In the genomic region with DNA sequence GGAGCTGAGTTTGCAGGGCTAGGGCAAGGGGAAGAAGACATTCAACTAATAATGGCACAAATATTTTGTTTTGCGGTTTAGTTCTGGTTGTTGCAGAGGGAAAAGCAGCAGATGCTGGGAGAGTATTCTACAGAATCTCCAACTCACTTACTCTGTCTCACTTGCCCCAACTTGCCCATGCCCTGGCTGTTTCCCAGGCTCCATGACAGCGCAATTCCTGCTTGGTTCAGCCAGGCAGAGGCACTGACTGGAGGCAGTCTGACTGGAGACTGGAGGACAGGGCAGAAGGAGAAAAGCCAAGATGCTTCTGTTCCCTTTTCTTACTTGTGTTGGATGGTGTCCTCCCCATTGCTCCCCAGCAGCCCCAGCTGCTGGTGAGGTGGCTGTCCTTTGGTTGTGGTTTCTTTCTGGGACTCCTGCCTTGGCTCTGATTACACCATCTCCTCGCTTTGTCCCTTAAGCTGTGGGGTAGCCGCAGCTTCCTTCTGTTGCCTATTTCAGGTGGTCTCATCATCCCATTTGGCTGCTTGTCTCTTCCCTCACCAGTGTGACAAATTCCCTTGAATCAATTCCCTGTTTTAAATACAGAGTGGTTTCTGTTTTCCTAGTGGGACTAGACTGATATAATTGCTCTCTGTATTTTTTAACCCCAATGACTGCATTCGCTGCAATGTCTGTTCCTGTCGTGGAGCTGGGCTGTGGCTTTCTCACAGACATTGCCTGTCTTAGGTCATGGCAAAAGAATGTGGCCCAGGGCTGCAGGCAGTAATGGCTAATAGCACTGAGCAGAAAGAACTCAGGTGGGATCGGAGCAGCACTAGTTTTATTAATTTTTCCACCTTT, we compare ENCODE assay signal across 8 cellular contexts. TPM values are rescaled to one million over a fixed set of nuclear protein-coding genes. Genes with fewer than 3 reads are reported as not detected.
A peak's percentile ranks its signal among the peaks of the same experiment; 100 is the strongest.
DNase-seq lines count a peak whose midpoint lies in the region; ATAC-seq and TF ChIP-seq lines count a peak whose summit lies in the region.

No MANE protein-coding gene starts in this region.

- H3K9me3 ChIP-seq in mammary epithelial cell (replicated peaks; ENCODE audit: insufficient read depth, low read length) = no peaks in the 10 kb centered on the region
- no peaks in the 10 kb centered on the region for H3K9me3 ChIP-seq in mesodermal cell (ENCODE audit: control insufficient read depth, low read length)
- no peaks in the 10 kb centered on the region for H3K9me3 ChIP-seq in gastroesophageal sphincter
- H3K9me3 ChIP-seq in BE2C = no peaks in the 10 kb centered on the region

- H3K36me3 ChIP-seq in mammary epithelial cell (ENCODE audit: insufficient read depth, low read length) = no peaks in the 10 kb centered on the region
- no peaks in the 10 kb centered on the region for H3K36me3 ChIP-seq in mesodermal cell (ENCODE audit: control insufficient read depth, insufficient read depth, low read length)
- no peaks in the 10 kb centered on the region for H3K36me3 ChIP-seq in gastroesophageal sphincter
- H3K36me3 ChIP-seq in BE2C = no peaks in the 10 kb centered on the region

- dilution Hi-C loops in mammary epithelial cell (cut with HindIII; ENCODE audit: low sequenced_read_pairs) = no loop called here

- H3K27me3 ChIP-seq in mammary epithelial cell (ENCODE audit: insufficient read depth, low read length) (no peaks in the 10 kb centered on the region), gastroesophageal sphincter (no peaks in the 10 kb centered on the region), BE2C (no peaks in the 10 kb centered on the region)

- in situ Hi-C loops in mammary epithelial cell (cut with MboI; ENCODE audit: low sequenced_read_pairs in 2 of 2) = loop anchor here in 1 of 2 donors (25.0 kb wide), 1 partner anchor 276 kb away; no protein-coding TSS in a partner anchor

- peak overlapping the region; percentile 91 for H3K9ac ChIP-seq in mammary epithelial cell (ENCODE audit: insufficient read depth, low read length)

- 4% methylated on average over 7 of the region's 7 CpGs for WGBS in mammary epithelial cell (ENCODE audit: low coverage, missing lambda C conversion rate)
- 61 to 68% methylated on average over 4 of the region's 7 CpGs for WGBS in mesodermal cell (ENCODE audit: insufficient coverage in 2 of 2), 2 experiments
- WGBS in gastroesophageal sphincter (ENCODE audit: low coverage in 1 of 2), 2 donors = 72 to 82% methylated on average over 4 to 6 of the region's 7 CpGs

- TSS peak; percentile 93 for BruUV-seq in mammary epithelial cell (replicated peaks; lab: Mats Ljungman, UMichigan)

- DNase-seq in Daoy (ENCODE audit: low read depth) = peak; percentile 80
- peak; percentile 77 for DNase-seq in NB4 (ENCODE audit: low read depth)
- DNase-seq in mammary epithelial cell = peak; percentile 97
- DNase-seq in stimulated activated CD4-positive, alpha-beta T cell treated with anti-CD3 and anti-CD28 coated beads, Interleukin-4, amount 100 ng/mL, for 1 hour = no peak
- no peak for DNase-seq in BE2C

- CTCF ChIA-PET in mammary epithelial cell (lab: Charles Lee; ENCODE audit: low non-redundant PET) = no interaction called here

- H3K79me2 ChIP-seq in mammary epithelial cell (ENCODE audit: insufficient read depth, low read length) = no peaks in the 10 kb centered on the region

- TF ChIP-seq POLR2A in NB4 (IDR thresholded peaks at IDR 0.05; ENCODE audit: extremely low read depth, insufficient read length) (no peak), gastroesophageal sphincter (IDR thresholded peaks at IDR 0.05) (no peak)

- H3K27ac ChIP-seq in mammary epithelial cell (ENCODE audit: insufficient read depth, low read depth, low read length) (peak overlapping the region; percentile 99), mesodermal cell (ENCODE audit: low read depth, low read length, severe bottlenecking) (peak overlapping the region; percentile 90), gastroesophageal sphincter (no peak overlapping the region)

- TF ChIP-seq EP300 in gastroesophageal sphincter (IDR thresholded peaks at IDR 0.05) = no peak

- ATAC-seq in gastroesophageal sphincter (no peak), GM18517 (IDR thresholded peaks at IDR 0.05; ENCODE audit: unreplicated experiment) (no peak)

- TF ChIP-seq CTCF in NB4 (IDR thresholded peaks at IDR 0.05; ENCODE audit: low read depth, low read length) = no peak
- TF ChIP-seq CTCF in mammary epithelial cell (conservative IDR thresholded peaks at IDR 0.05 in 1 of 2, IDR thresholded peaks at IDR 0.05 in 1 of 2; ENCODE audit: extremely low read depth in 1 of 2, insufficient read depth in 1 of 2, low read depth in 1 of 2, low read length in 2 of 2) = no peak
- TF ChIP-seq CTCF in gastroesophageal sphincter (IDR thresholded peaks at IDR 0.05) = no peak
- no peak for TF ChIP-seq CTCF in BE2C (IDR thresholded peaks at IDR 0.05; ENCODE audit: low read depth, low read length)

- no peaks in the 10 kb centered on the region for H4K20me1 ChIP-seq in mammary epithelial cell (ENCODE audit: insufficient read depth, low read length)

- H2AFZ ChIP-seq in mammary epithelial cell (ENCODE audit: low read depth, low read length) = peak overlapping the region; percentile 74

- H3K4me2 ChIP-seq in mammary epithelial cell (ENCODE audit: insufficient read depth, low read depth, low read length) = peak overlapping the region; percentile 81

- intact Hi-C loops in mammary epithelial cell (cut with micrococcal nuclease) = loop anchor here (2.0 to 10.0 kb wide), 5 partner anchors 25 to 1077 kb away; partner anchors contain the start of genes ERVMER34-1 and RASL11B

- no peak overlapping the region for H3K4me3 ChIP-seq in NB4 (ENCODE audit: low read depth, low read length)
- peak overlapping the region; percentile 9 to 32 (median 9) for H3K4me3 ChIP-seq in mammary epithelial cell (replicated peaks in 1 of 3; ENCODE audit: insufficient read depth in 1 of 3, low read depth in 2 of 3, low read length in 3 of 3)
- H3K4me3 ChIP-seq in mesodermal cell (ENCODE audit: extremely low read depth, insufficient read depth, low read length, poor library complexity, severe bottlenecking) = no peak overlapping the region
- H3K4me3 ChIP-seq in gastroesophageal sphincter = no peak overlapping the region
- no peak overlapping the region for H3K4me3 ChIP-seq in BE2C (ENCODE audit: low read depth, low read length)

- peaks cover 57% of the 10 kb centered on the region for H3K4me1 ChIP-seq in mammary epithelial cell (ENCODE audit: insufficient read depth, low read length)
- peaks cover 49% of the 10 kb centered on the region for H3K4me1 ChIP-seq in mesodermal cell (ENCODE audit: control insufficient read depth, insufficient read depth, low read length, poor library complexity, severe bottlenecking)
- peaks cover 0 to 16% (median 0%) of the 10 kb centered on the region in 3 donors for H3K4me1 ChIP-seq in gastroesophageal sphincter
- peaks cover 24% of the 10 kb centered on the region for H3K4me1 ChIP-seq in BE2C

RNA-seq across cellular contexts. Expression of gene RASL11B, which starts 24.2 kb away (rescaled TPM):
- total RNA-seq in Daoy (2014; rRNA removed; shearing (Covaris generic)) = 1.8 and 2.0 TPM in 2 replicates
- total RNA-seq in mammary epithelial cell = 1 to 10 TPM; 2.4 to 3.5 TPM
- polyA plus RNA-seq in mammary epithelial cell = 3.3 TPM
- not detected for polyA minus RNA-seq in mammary epithelial cell
- 8.8 TPM for polyA plus RNA-seq in mesodermal cell (2013, experiment 1 of 2)
- 8.7 TPM for polyA plus RNA-seq in mesodermal cell (2013, experiment 2 of 2)
- total RNA-seq in gastroesophageal sphincter = 1 to 10 TPM in 3 of 4 donors, under 1 TPM in 1; 0.62 to 8.8 (median 2.6) TPM
- 6.5 TPM for polyA plus RNA-seq in BE2C (2012; ENCODE audit: insufficient read depth, insufficient read length, low read depth)

Comparison
In these comparisons a context has a peak if more than half of its experiments do, and no peak if none do; other contexts are left out.
1. DNase-seq: peak in Daoy (single experiment), NB4 (single experiment) and mammary epithelial cell (single experiment); none in stimulated activated CD4-positive, alpha-beta T cell treated with anti-CD3 and anti-CD28 coated beads, Interleukin-4, amount 100 ng/mL, for 1 hour (single experiment) and BE2C (single experiment).
2. H3K4me3 ChIP-seq: peak in mammary epithelial cell (3 of 3); none in NB4 (single experiment), mesodermal cell (single experiment), gastroesophageal sphincter (0 of 2) and BE2C (single experiment).
3. H3K27ac ChIP-seq: peak in mammary epithelial cell (single experiment) and mesodermal cell (single experiment); none in gastroesophageal sphincter (0 of 4).